Comparison of ENCODE assay signal across 1 cellular context in genomic region chr12:8501720-8502119, GRCh38.
TF ChIP-seq lines count a peak whose summit lies in the region.

No MANE protein-coding gene starts in this region.

TF ChIP-seq in K562, 482 proteins besides CTCF, POLR2A, EP300 and RAD21:
- peak in 1 of 2 experiments; percentile 66; a peak in 1 of 4 replicates for TF ChIP-seq ETV6 (IDR thresholded peaks at IDR 0.05; ENCODE audit: borderline replicate concordance in 1 of 2, low read depth in 2 of 2, low read length in 1 of 2)
- TF ChIP-seq ETV6 (CRISPR knock-in tag; IDR thresholded peaks at IDR 0.05; ENCODE audit: borderline replicate concordance) = no peak
- no peak for TF ChIP-seq LARP7 (IDR thresholded peaks at IDR 0.05)
- no peak for TF ChIP-seq KDM5B (IDR thresholded peaks at IDR 0.05; ENCODE audit: insufficient replicate concordance, low read depth, low read length)
- TF ChIP-seq HINFP (tag; conservative IDR thresholded peaks at IDR 0.05; ENCODE audit: low read depth) = no peak
- peak; percentile 48; the same call in 1 of the 2 replicates for TF ChIP-seq SPI1 (IDR thresholded peaks at IDR 0.05; ENCODE audit: borderline replicate concordance, low read depth, low read length)
- TF ChIP-seq ZBTB5 (IDR thresholded peaks at IDR 0.05) = no peak
- TF ChIP-seq SRSF1 (IDR thresholded peaks at IDR 0.05; ENCODE audit: low read depth, low read length) = no peak
- peak; percentile 40; the same call in 1 of the 2 replicates for TF ChIP-seq TEAD4 (IDR thresholded peaks at IDR 0.05; ENCODE audit: low read length)
- no peak for TF ChIP-seq TEAD4 (CRISPR knock-in tag; IDR thresholded peaks at IDR 0.05; ENCODE audit: borderline replicate concordance)
- TF ChIP-seq KLF13 (tag; IDR thresholded peaks at IDR 0.05; ENCODE audit: borderline replicate concordance, low read depth) = no peak
- no peak for TF ChIP-seq ZNF280B (CRISPR knock-in tag; IDR thresholded peaks at IDR 0.05)
